8 cellular contexts compared by ENCODE assay signal in genomic region chr20:53826597-53827291, GRCh38.
DNase-seq lines count a peak whose midpoint lies in the region; ATAC-seq and TF ChIP-seq lines count a peak whose summit lies in the region.

No MANE protein-coding gene starts in this region.

- no peak overlapping the region for H4K91ac ChIP-seq in neuronal stem cell (ENCODE audit: low read depth, low read length, poor library complexity)

- peaks cover 7 to 20% of the 10 kb centered on the region in 2 donors for H3K4me1 ChIP-seq in neuronal stem cell (ENCODE audit: control insufficient read depth in 2 of 2, insufficient read depth in 1 of 2, low read depth in 1 of 2, low read length in 2 of 2)
- H3K4me1 ChIP-seq in ascending aorta, result peaks cover 0 to 19% of the 10 kb centered on the region in 2 donors

- H3K4ac ChIP-seq in neuronal stem cell (ENCODE audit: low read length), result peak overlapping the region; percentile 41

- no peak overlapping the region for H3K4me3 ChIP-seq in neuronal stem cell (ENCODE audit: low read length in 2 of 2)
- H3K4me3 ChIP-seq in ascending aorta, result no peak overlapping the region

- H3K27me3 Mint-ChIP-seq in T-helper 17 cell, result no peaks in the 10 kb centered on the region

- no peak overlapping the region for H3K27ac ChIP-seq in neuronal stem cell (replicated peaks; ENCODE audit: low read length)
- H3K27ac ChIP-seq in ascending aorta, result peak overlapping the region in 1 of 2 donors; percentile 93

- ATAC-seq in HG03045 (IDR thresholded peaks at IDR 0.05; ENCODE audit: unreplicated experiment) (peak; percentile 61), T-helper 17 cell (peak; percentile 41)

- H3K9me3 ChIP-seq in T-helper 17 cell (ENCODE audit: control insufficient read depth, low read length, poor library complexity, severe bottlenecking) (no peaks in the 10 kb centered on the region), neuronal stem cell (replicated peaks in 1 of 2; ENCODE audit: control insufficient read depth in 2 of 2, insufficient read depth in 1 of 2, low read depth in 1 of 2, low read length in 2 of 2) (no peaks in the 10 kb centered on the region), ascending aorta (no peaks in the 10 kb centered on the region)

- H3K27ac Mint-ChIP-seq in T-helper 17 cell, result no peak overlapping the region

- H3K18ac ChIP-seq in neuronal stem cell (ENCODE audit: low read length), result no peak overlapping the region

- H2AK5ac ChIP-seq in neuronal stem cell (ENCODE audit: low read depth, low read length), result no peak overlapping the region

- no peak overlapping the region for H4K8ac ChIP-seq in neuronal stem cell (ENCODE audit: low read depth, low read length)

- no peak overlapping the region for H3K14ac ChIP-seq in neuronal stem cell (ENCODE audit: low read length)

- H3K23ac ChIP-seq in neuronal stem cell (ENCODE audit: low read depth, low read length, poor library complexity), result no peak overlapping the region

- no peak overlapping the region for H2BK15ac ChIP-seq in neuronal stem cell (ENCODE audit: low read length)

- no peak overlapping the region for H2AFZ ChIP-seq in neuronal stem cell (ENCODE audit: low read length)

- no peak overlapping the region for H3K4me2 ChIP-seq in neuronal stem cell (ENCODE audit: insufficient read depth, low read length, poor library complexity, severe bottlenecking)

- WGBS in neuronal stem cell (ENCODE audit: extremely low coverage in 2 of 2, insufficient read length in 2 of 2, insufficient replicate concordance in 1 of 2), 2 donors, result no CpG with 5 or more reads among the region's 5 CpGs

- H2BK120ac ChIP-seq in neuronal stem cell (ENCODE audit: low read depth, low read length), result no peak overlapping the region

- no peak for TF ChIP-seq CTCF in ascending aorta (IDR thresholded peaks at IDR 0.05)

- no peaks in the 10 kb centered on the region for H3K79me1 ChIP-seq in neuronal stem cell (ENCODE audit: low read depth, low read length)

- H3K27me3 ChIP-seq in neuronal stem cell (ENCODE audit: control insufficient read depth in 3 of 3, insufficient read depth in 3 of 3, low read depth in 1 of 3, low read length in 3 of 3) (no peaks in the 10 kb centered on the region), ascending aorta (no peaks in the 10 kb centered on the region)

- H3K36me3 ChIP-seq in neuronal stem cell (replicated peaks in 1 of 2; ENCODE audit: control insufficient read depth in 2 of 2, insufficient read depth in 2 of 2, low read length in 2 of 2), result no peaks in the 10 kb centered on the region
- no peaks in the 10 kb centered on the region for H3K36me3 ChIP-seq in ascending aorta

- H3K4me3 Mint-ChIP-seq in T-helper 17 cell, result no peak overlapping the region

- no peak overlapping the region for H2BK5ac ChIP-seq in neuronal stem cell (ENCODE audit: low read length)

- H3K4me1 Mint-ChIP-seq in T-helper 17 cell, result peaks cover 20% of the 10 kb centered on the region

- no peaks in the 10 kb centered on the region for H3K36me3 Mint-ChIP-seq in T-helper 17 cell (ENCODE audit: low read depth)

- H2BK12ac ChIP-seq in neuronal stem cell (ENCODE audit: low read length), result no peak overlapping the region

- DNase-seq in SIG-M5 treated with dmso at 0.1 percent for 504 hours (lab: John Stamatoyannopoulos, UW; ENCODE audit: unreplicated experiment), result peak; percentile 70
- no peak for DNase-seq in SIG-M5 (lab: John Stamatoyannopoulos, UW)
- DNase-seq in T-helper 17 cell, result no peak
- no peak for DNase-seq in neuronal stem cell (ENCODE audit: low spot score)
- DNase-seq in hypothalamus (lab: John Stamatoyannopoulos, UW), result no peak
- DNase-seq in stimulated activated CD4-positive, alpha-beta T cell treated with anti-CD3 and anti-CD28 coated beads, Interleukin-15, amount 100 ng/mL, for 24 hours, result no peak
- DNase-seq in ascending aorta (ENCODE audit: low spot score in 2 of 2), result no peak

- H3K9ac ChIP-seq in neuronal stem cell (ENCODE audit: low read depth, low read length, poor library complexity), result no peak overlapping the region

- intact Hi-C loops in ascending aorta (cut with DNase I), result loop anchor here (5.0 kb wide), 2 partner anchors 41 to 234 kb away; partner anchors contain the start of gene ZNF217
